In the genomic region with DNA sequence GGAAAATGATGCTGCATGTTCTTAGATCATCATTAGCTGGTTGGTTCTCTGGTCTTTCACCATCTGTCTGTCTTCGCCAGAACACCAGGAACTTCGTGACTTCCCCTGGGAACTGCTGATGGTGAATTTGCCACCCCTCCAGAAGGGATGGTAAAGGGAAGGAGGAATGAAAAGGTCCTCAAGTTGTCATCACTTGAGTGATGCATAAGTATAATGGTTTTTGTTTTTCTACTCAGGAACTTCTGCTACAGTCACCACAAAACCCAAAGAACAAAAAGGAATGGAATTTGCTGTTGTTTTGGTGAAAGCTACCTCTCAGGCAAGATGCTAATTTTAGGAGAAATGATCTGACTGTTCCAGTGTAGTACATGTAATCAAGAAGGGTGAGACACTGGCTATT, we compare ENCODE assay signal across 20 cellular contexts.
"Had no signal": no experiment of that assay in that cellular context is flagged by ENCODE, and none has a peak within 500 bp of the region (broad histone marks: within the 10 kb centered on the region; RNA-seq: fewer than 3 reads in every experiment).

No MANE protein-coding gene starts in this region.

- H3K27ac ChIP-seq: VCaP had no signal

- ATAC-seq: activated T-helper 17 cell treated with anti-CD3 and anti-CD28 coated beads, Interleukin-2, amount 50 U/mL, for 72 hours had no signal

- DNase-seq: activated CD4-positive, alpha-beta memory T cell treated with anti-CD3 and anti-CD28 coated beads for 36 hours; activated CD4-positive, alpha-beta T cell treated with anti-CD3 and anti-CD28 coated beads, Interleukin-2, amount 10 ng/mL, durations not matched to agents 7 days and 5 days; activated CD4-positive, CD25-positive, alpha-beta regulatory T cell; activated CD8-positive, alpha-beta memory T cell treated with anti-CD3 and anti-CD28 coated beads for 24 hours; activated gamma-delta T cell; activated naive CD4-positive, alpha-beta T cell treated with anti-CD3 and anti-CD28 coated beads for 36 hours; activated T-cell treated with anti-CD3 and anti-CD28 coated beads, Interleukin-2, amount 50 U/mL, for 48 hours; cerebellar nuclear complex; Kasumi-1; KBM-7; NCI-H1048; NCI-H146; NCI-H2029; NCI-H2107; NCI-H526; NCI-H82; SIG-M5; T-helper 1 cell had no signal
